ENCODE assay signal across 15 cellular contexts in the genomic region with DNA sequence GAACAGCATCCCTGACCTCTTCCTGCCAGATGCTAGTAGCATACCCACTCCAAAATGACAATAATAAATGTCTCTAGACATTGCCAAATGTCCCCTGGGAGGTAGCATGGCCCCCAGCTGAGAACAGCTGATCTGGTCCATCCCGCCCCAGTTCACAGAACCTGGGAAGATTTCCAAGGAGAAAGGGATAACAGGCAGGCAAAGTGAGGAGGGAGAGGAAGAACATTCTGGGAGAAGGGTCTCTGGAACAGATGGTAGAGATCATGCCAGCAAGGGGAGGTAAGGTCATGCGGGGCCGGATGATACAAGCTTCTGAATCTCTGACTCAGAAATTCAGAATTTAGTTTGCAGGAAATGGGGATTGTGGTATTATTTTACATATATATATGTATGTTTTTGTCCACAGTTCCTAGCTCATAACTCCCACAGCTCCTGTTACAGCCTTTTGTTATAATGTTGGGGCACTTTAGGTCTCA.
DNase-seq lines count a peak whose midpoint lies in the region; TF ChIP-seq lines count a peak whose summit lies in the region.
"Had no signal": no experiment of that assay in that cellular context is flagged by ENCODE, and none has a peak within 500 bp of the region (broad histone marks: within the 10 kb centered on the region; RNA-seq: fewer than 3 reads in every experiment).

No MANE protein-coding gene starts in this region.

- H3K9me3 Mint-ChIP-seq in activated naive CD4-positive, alpha-beta T cell treated with anti-CD3 and anti-CD28 coated beads for 36 hours, result no peaks in the 10 kb centered on the region
- H3K9me3 Mint-ChIP-seq: GM23338 had no signal

- no peak overlapping the region for H3K27ac ChIP-seq in colonic mucosa
- H3K27ac ChIP-seq in caudate nucleus (ENCODE audit: low read depth, low read length), result no peak overlapping the region
- H3K27ac ChIP-seq: transverse colon had no signal

- H3K36me3 Mint-ChIP-seq in activated naive CD4-positive, alpha-beta T cell treated with anti-CD3 and anti-CD28 coated beads for 36 hours (ENCODE audit: low read depth), result peaks cover 27% of the 10 kb centered on the region

- H3K4me3 ChIP-seq in skeletal muscle cell (ENCODE audit: low read depth, low read length) (no peak overlapping the region), colonic mucosa (no peak overlapping the region)
- H3K4me3 ChIP-seq: GM23338, transverse colon had no signal

- TF ChIP-seq CTCF in colonic mucosa (IDR thresholded peaks at IDR 0.05), result no peak

- peak overlapping the region; percentile 4 for H3K27ac Mint-ChIP-seq in activated naive CD4-positive, alpha-beta T cell treated with anti-CD3 and anti-CD28 coated beads for 36 hours
- H3K27ac Mint-ChIP-seq: GM23338 had no signal

- CTCF ChIA-PET in activated naive CD4-positive, alpha-beta T cell treated with anti-CD3 and anti-CD28 coated beads for 36 hours (lab: Charles Lee), result no interaction called here

- peaks cover 16% of the 10 kb centered on the region for H3K4me1 Mint-ChIP-seq in activated naive CD4-positive, alpha-beta T cell treated with anti-CD3 and anti-CD28 coated beads for 36 hours (ENCODE audit: low read depth)

- no peaks in the 10 kb centered on the region for H3K27me3 ChIP-seq in colonic mucosa
- H3K27me3 ChIP-seq: transverse colon had no signal

- no peak overlapping the region for H3K4me3 Mint-ChIP-seq in activated naive CD4-positive, alpha-beta T cell treated with anti-CD3 and anti-CD28 coated beads for 36 hours
- H3K4me3 Mint-ChIP-seq: GM23338 had no signal

- no peaks in the 10 kb centered on the region for H3K4me1 ChIP-seq in colonic mucosa
- H3K4me1 ChIP-seq: transverse colon had no signal

- no peak overlapping the region for H3K9ac ChIP-seq in colonic mucosa (ENCODE audit: low read depth in 2 of 2, low read length in 2 of 2)

- DNase-seq in activated naive CD4-positive, alpha-beta T cell treated with anti-CD3 and anti-CD28 coated beads for 36 hours, result no peak
- no peak for DNase-seq in activated naive CD4-positive, alpha-beta T cell treated with Interleukin-2 at 50 U/mL for 16 hours
- peak; percentile 81 for DNase-seq in NCI-H524 treated with DMSO at 0.1 percent for 48 hours (lab: John Stamatoyannopoulos, UW)
- peak; percentile 14 to 73 for DNase-seq in dermis microvascular lymphatic vessel endothelial cell (ENCODE audit: low read depth in 2 of 2)
- peak; percentile 54 for DNase-seq in skeletal muscle cell (ENCODE audit: low read depth)
- DNase-seq in colonic mucosa, result no peak
- DNase-seq in caudate nucleus (lab: John Stamatoyannopoulos, UW), result no peak
- DNase-seq in cerebellar cortex (ENCODE audit: low spot score), result no peak
- DNase-seq: activated effector memory CD4-positive, alpha-beta T cell treated with anti-CD3 and anti-CD28 coated beads, Interleukin-2, amount 50 U/mL, for 16 hours; effector CD4-positive, alpha-beta T cell; GF-D8; KBM-7; SIG-M5; transverse colon had no signal

- H3K36me3 ChIP-seq in colonic mucosa, result no peaks in the 10 kb centered on the region
- H3K36me3 ChIP-seq: transverse colon had no signal

- H3K9me3 ChIP-seq in colonic mucosa, result no peaks in the 10 kb centered on the region
- H3K9me3 ChIP-seq: transverse colon had no signal

- intact Hi-C loops in activated naive CD4-positive, alpha-beta T cell treated with anti-CD3 and anti-CD28 coated beads for 36 hours (cut with micrococcal nuclease), result no loop called here
- intact Hi-C loops in colonic mucosa (cut with DNase I), result no loop called here

- H3K27me3 Mint-ChIP-seq in activated naive CD4-positive, alpha-beta T cell treated with anti-CD3 and anti-CD28 coated beads for 36 hours (ENCODE audit: low read depth), result no peaks in the 10 kb centered on the region

Comparison
In these comparisons a context has a peak if more than half of its experiments do, and no peak if none do; other contexts are left out.
1. DNase-seq: peak in NCI-H524 treated with DMSO at 0.1 percent for 48 hours (single experiment), dermis microvascular lymphatic vessel endothelial cell (2 of 2) and skeletal muscle cell (single experiment); none in activated naive CD4-positive, alpha-beta T cell treated with anti-CD3 and anti-CD28 coated beads for 36 hours (single experiment), activated naive CD4-positive, alpha-beta T cell treated with Interleukin-2 at 50 U/mL for 16 hours (single experiment), colonic mucosa (single experiment), caudate nucleus (0 of 61) and cerebellar cortex (single experiment).